In the genomic region with DNA sequence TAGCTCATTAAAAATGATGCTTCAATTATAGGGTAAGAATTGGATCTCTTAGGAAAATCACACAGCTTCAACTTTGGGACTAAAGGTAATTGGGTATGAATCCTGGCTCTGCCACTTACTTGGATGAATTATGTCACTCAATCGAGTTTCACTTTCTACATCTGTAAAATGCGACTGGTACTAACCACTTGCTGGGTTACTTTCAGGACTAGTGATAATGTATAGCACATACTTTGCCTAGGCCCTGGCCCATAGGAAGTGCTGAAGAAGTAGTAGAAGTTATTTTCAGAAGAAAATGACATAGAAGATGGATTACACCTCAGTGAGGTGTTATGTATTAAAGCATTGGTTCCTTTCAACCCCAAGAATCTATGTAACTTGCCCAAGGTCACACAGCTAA, we compare ENCODE assay signal across 9 cellular contexts. TPM values are rescaled to one million over a fixed set of nuclear protein-coding genes. Genes with fewer than 3 reads are reported as not detected.
A peak's percentile ranks its signal among the peaks of the same experiment; 100 is the strongest.
DNase-seq lines count a peak whose midpoint lies in the region; ATAC-seq and TF ChIP-seq lines count a peak whose summit lies in the region.
"Had no signal": no experiment of that assay in that cellular context is flagged by ENCODE, and none has a peak within 500 bp of the region (broad histone marks: within the 10 kb centered on the region; RNA-seq: fewer than 3 reads in every experiment).

No MANE protein-coding gene starts in this region.

- TF ChIP-seq CTCF in Loucy (conservative IDR thresholded peaks at IDR 0.05; ENCODE audit: low read length) (no peak), osteoblast (IDR thresholded peaks at IDR 0.05; ENCODE audit: extremely low read depth, low read depth, low read length) (no peak), lower lobe of right lung (IDR thresholded peaks at IDR 0.05) (no peak), Caco-2 (IDR thresholded peaks at IDR 0.05; ENCODE audit: insufficient read depth in 1 of 2, low read depth in 1 of 2, low read length in 1 of 2, severe bottlenecking in 1 of 2, unreplicated experiment in 1 of 2) (no peak)

- no peak overlapping the region for H3K4me3 Mint-ChIP-seq in activated CD4-positive, alpha-beta T cell treated with anti-CD3 and anti-CD28 coated beads, Interleukin-2, amount 10 ng/mL, durations not matched to agents 7 days and 5 days
- H3K4me3 Mint-ChIP-seq in Caco-2 (ENCODE audit: unreplicated experiment): no peak overlapping the region

- peaks cover 2% of the 10 kb centered on the region for H3K36me3 Mint-ChIP-seq in activated CD4-positive, alpha-beta T cell treated with anti-CD3 and anti-CD28 coated beads, Interleukin-2, amount 10 ng/mL, durations not matched to agents 7 days and 5 days (ENCODE audit: low read depth)
- peaks cover 16% of the 10 kb centered on the region for H3K36me3 Mint-ChIP-seq in Caco-2 (ENCODE audit: insufficient read depth, unreplicated experiment)

- H3K27me3 ChIP-seq in Loucy (ENCODE audit: insufficient read depth, low read length, poor library complexity, severe bottlenecking) (no peaks in the 10 kb centered on the region), osteoblast (ENCODE audit: insufficient read depth, low read length) (no peaks in the 10 kb centered on the region), lower lobe of right lung (ENCODE audit: low read depth) (no peaks in the 10 kb centered on the region), Caco-2 (replicated peaks; ENCODE audit: control insufficient read depth, insufficient read depth, low read length) (no peaks in the 10 kb centered on the region)
- H3K27me3 ChIP-seq: SJSA1 had no signal

- H3K4me2 ChIP-seq in Loucy (ENCODE audit: low read depth, low read length, poor library complexity, severe bottlenecking) (no peak overlapping the region), osteoblast (ENCODE audit: insufficient read depth, low read length) (no peak overlapping the region)

- no peak overlapping the region for H3K9ac ChIP-seq in Loucy (ENCODE audit: low read depth, low read length, poor library complexity, severe bottlenecking)

- H3K27me3 Mint-ChIP-seq in activated CD4-positive, alpha-beta T cell treated with anti-CD3 and anti-CD28 coated beads, Interleukin-2, amount 10 ng/mL, durations not matched to agents 7 days and 5 days: no peaks in the 10 kb centered on the region
- H3K27me3 Mint-ChIP-seq in Caco-2 (ENCODE audit: insufficient read depth, unreplicated experiment): no peaks in the 10 kb centered on the region

- DNase-seq in activated CD4-positive, alpha-beta T cell treated with anti-CD3 and anti-CD28 coated beads, Interleukin-2, amount 10 ng/mL, durations not matched to agents 7 days and 5 days: peak; percentile 35
- DNase-seq in activated CD4-positive, alpha-beta T cell treated with anti-CD3 and anti-CD28 coated beads for 4 hours: no peak
- DNase-seq in osteoblast (ENCODE audit: insufficient read length, low spot score, missing footprints): no peak
- DNase-seq in DMS153 (lab: John Stamatoyannopoulos, UW): no peak
- DNase-seq in lower lobe of right lung: no peak
- no peak for DNase-seq in Caco-2

- POLR2A ChIA-PET in activated CD4-positive, alpha-beta T cell treated with anti-CD3 and anti-CD28 coated beads, Interleukin-2, amount 10 ng/mL, durations not matched to agents 7 days and 5 days (lab: Charles Lee): no interaction called here
- POLR2A ChIA-PET in Caco-2 (lab: Charles Lee): no interaction called here

- H3K79me2 ChIP-seq in Loucy (ENCODE audit: insufficient read depth, low read length): no peaks in the 10 kb centered on the region
- H3K79me2 ChIP-seq in osteoblast (ENCODE audit: insufficient read depth, low read length): no peaks in the 10 kb centered on the region

- H3K4me3 ChIP-seq in Loucy (ENCODE audit: low read length, poor library complexity, severe bottlenecking): no peak overlapping the region
- H3K4me3 ChIP-seq in osteoblast (ENCODE audit: insufficient read depth, low read length): no peak overlapping the region
- H3K4me3 ChIP-seq in lower lobe of right lung: no peak overlapping the region
- no peak overlapping the region for H3K4me3 ChIP-seq in Caco-2 (ENCODE audit: low read depth, low read length)
- H3K4me3 ChIP-seq: SJSA1 had no signal

- CTCF ChIA-PET in activated CD4-positive, alpha-beta T cell treated with anti-CD3 and anti-CD28 coated beads, Interleukin-2, amount 10 ng/mL, durations not matched to agents 7 days and 5 days (lab: Charles Lee): no interaction called here
- CTCF ChIA-PET in Caco-2 (lab: Charles Lee): no interaction called here

- H3F3A ChIP-seq in Loucy (ENCODE audit: low read depth): 0 out of 2 replicates have a peak, but pooled peaks cover 3% of the 10 kb centered on the region

- no peaks in the 10 kb centered on the region for H3K9me3 ChIP-seq in Loucy (ENCODE audit: insufficient read depth, low read depth, low read length)
- no peaks in the 10 kb centered on the region for H3K9me3 ChIP-seq in osteoblast (ENCODE audit: low read depth, low read length)
- H3K9me3 ChIP-seq in lower lobe of right lung: no peaks in the 10 kb centered on the region
- peaks cover 7% of the 10 kb centered on the region for H3K9me3 ChIP-seq in Caco-2

- peaks cover 3% of the 10 kb centered on the region for H3K9me3 Mint-ChIP-seq in activated CD4-positive, alpha-beta T cell treated with anti-CD3 and anti-CD28 coated beads, Interleukin-2, amount 10 ng/mL, durations not matched to agents 7 days and 5 days
- no peaks in the 10 kb centered on the region for H3K9me3 Mint-ChIP-seq in Caco-2 (ENCODE audit: unreplicated experiment)

- no peaks in the 10 kb centered on the region for H3K36me3 ChIP-seq in Loucy (ENCODE audit: insufficient read depth, low read length)
- no peaks in the 10 kb centered on the region for H3K36me3 ChIP-seq in osteoblast (ENCODE audit: insufficient read depth, low read length)
- no peaks in the 10 kb centered on the region for H3K36me3 ChIP-seq in lower lobe of right lung
- no peaks in the 10 kb centered on the region for H3K36me3 ChIP-seq in Caco-2 (ENCODE audit: control insufficient read depth, insufficient read depth, low read length)
- H3K36me3 ChIP-seq: SJSA1 had no signal

- no TSS peak for BruUV-seq in Caco-2 (replicated peaks; lab: Mats Ljungman, UMichigan)

- H3K27ac Mint-ChIP-seq in activated CD4-positive, alpha-beta T cell treated with anti-CD3 and anti-CD28 coated beads, Interleukin-2, amount 10 ng/mL, durations not matched to agents 7 days and 5 days: peak overlapping the region; percentile 79
- H3K27ac Mint-ChIP-seq in Caco-2 (ENCODE audit: unreplicated experiment): no peak overlapping the region

- H3K27ac ChIP-seq in osteoblast (ENCODE audit: low read depth, low read length) (no peak overlapping the region), lower lobe of right lung (no peak overlapping the region)
- H3K27ac ChIP-seq: SJSA1 had no signal

- H4K20me1 ChIP-seq in Loucy (ENCODE audit: insufficient read depth, low read length, poor library complexity, severe bottlenecking) (no peaks in the 10 kb centered on the region), osteoblast (ENCODE audit: insufficient read depth, low read length) (no peaks in the 10 kb centered on the region)

- intact Hi-C loops in lower lobe of right lung (cut with DNase I): loop anchor here (10.0 kb wide), 1 partner anchor 194 kb away; a partner anchor contains a TSS
- intact Hi-C loops in Caco-2 (cut with micrococcal nuclease; ENCODE audit: unreplicated experiment): no loop called here

- H3K4me1 ChIP-seq in Loucy (ENCODE audit: insufficient read depth, low read length, poor library complexity, severe bottlenecking) (peaks cover 18% of the 10 kb centered on the region), osteoblast (ENCODE audit: insufficient read depth, low read length) (peaks cover 28% of the 10 kb centered on the region), lower lobe of right lung (peaks cover 9% of the 10 kb centered on the region), Caco-2 (peaks cover 29% of the 10 kb centered on the region)

- no peaks in the 10 kb centered on the region for H3K9me2 ChIP-seq in Loucy (replicated peaks; ENCODE audit: low read depth, low read length)

- peaks cover 63% of the 10 kb centered on the region for H3K4me1 Mint-ChIP-seq in activated CD4-positive, alpha-beta T cell treated with anti-CD3 and anti-CD28 coated beads, Interleukin-2, amount 10 ng/mL, durations not matched to agents 7 days and 5 days
- H3K4me1 Mint-ChIP-seq in Caco-2 (ENCODE audit: low read depth, unreplicated experiment): peaks cover 41% of the 10 kb centered on the region

- H2AFZ ChIP-seq in Loucy (ENCODE audit: low read length): peak overlapping the region; percentile 49
- H2AFZ ChIP-seq in osteoblast (ENCODE audit: low read length): peak overlapping the region; percentile 5

- peak; percentile 59 for ATAC-seq in HG02610 (IDR thresholded peaks at IDR 0.05; ENCODE audit: unreplicated experiment)
- no peak for ATAC-seq in lower lobe of right lung

RNA-seq across cellular contexts. Expression of a gene that starts 29.5 kb away (rescaled TPM):
- 10 to 100 TPM; 12.7 to 14.1 TPM for total RNA-seq in activated CD4-positive, alpha-beta T cell treated with anti-CD3 and anti-CD28 coated beads, Interleukin-2, amount 10 ng/mL, durations not matched to agents 7 days and 5 days
- total RNA-seq in osteoblast: 19.2 and 23.3 TPM in 2 replicates
- total RNA-seq in lower lobe of right lung: 11.3 TPM
- total RNA-seq in Caco-2 (2022): 15.9 and 17.9 TPM in 2 replicates
